In genomic region chr9:71147368-71147767, GRCh38 we compare ENCODE assay signal across 1 cellular context.
TF ChIP-seq lines count a peak whose summit lies in the region.

No MANE protein-coding gene starts in this region.

TF ChIP-seq in GM23338, 12 proteins besides CTCF, POLR2A, EP300 and RAD21 (continued from another document):
- TF ChIP-seq REST (IDR thresholded peaks at IDR 0.05; ENCODE audit: unreplicated experiment) = no peak
- TF ChIP-seq JUNB (IDR thresholded peaks at IDR 0.05; ENCODE audit: unreplicated experiment) = no peak
- TF ChIP-seq POLR2AphosphoS5 (IDR thresholded peaks at IDR 0.05; ENCODE audit: low read depth) = no peak
- no peak for TF ChIP-seq NANOG (IDR thresholded peaks at IDR 0.05; ENCODE audit: borderline replicate concordance)
